Comparison of ENCODE assay signal across 20 cellular contexts in the genomic region with DNA sequence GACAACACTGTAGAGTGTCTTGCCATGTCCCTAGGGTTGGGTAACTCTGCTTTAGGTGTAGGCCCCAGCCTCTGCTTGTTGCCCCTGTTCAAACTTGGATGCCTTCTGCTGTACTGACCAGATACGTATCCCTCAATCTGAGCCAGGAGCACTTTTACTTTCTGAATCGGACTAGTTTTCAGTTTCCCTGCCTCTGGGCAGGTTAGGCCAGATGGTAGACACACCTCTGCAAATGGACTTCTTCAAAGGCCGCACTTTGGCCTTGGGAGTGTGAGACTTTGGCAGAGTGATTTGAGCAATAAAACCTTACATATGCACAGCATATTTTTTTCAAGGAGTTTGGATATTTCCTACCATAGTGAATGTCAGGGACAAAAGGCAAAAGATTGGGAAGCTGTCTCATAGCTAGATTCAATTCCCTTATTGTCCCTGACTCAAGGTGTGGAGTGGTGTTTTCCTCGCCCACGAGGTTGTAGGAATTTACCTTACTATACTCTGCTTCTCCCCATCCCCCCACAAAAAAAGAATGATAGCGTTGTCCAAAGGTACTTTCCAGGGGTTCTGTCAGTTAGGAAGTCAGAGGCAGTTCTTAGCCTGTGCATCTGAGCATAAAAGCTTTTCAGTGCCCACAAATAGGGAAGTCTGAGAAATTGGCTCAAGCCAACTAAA.
"Had no signal": no experiment of that assay in that cellular context is flagged by ENCODE, and none has a peak within 500 bp of the region (broad histone marks: within the 10 kb centered on the region; RNA-seq: fewer than 3 reads in every experiment).

No MANE protein-coding gene starts in this region.

- H3K9me3 ChIP-seq: left lung, ovary, right lobe of liver, testis had no signal

- H3K4me3 Mint-ChIP-seq: activated CD4-positive, alpha-beta memory T cell treated with anti-CD3 and anti-CD28 coated beads for 36 hours; activated naive CD8-positive, alpha-beta T cell treated with anti-CD3 and anti-CD28 coated beads for 36 hours; activated T-helper 1 cell treated with anti-CD3 and anti-CD28 coated beads, Interleukin-12 subunit alpha, Interleukin-12 subunit beta, Interleukin-2, Interleukin-4 antibody, amounts not matched to agents 30 ng/mL and 10 ng/mL and 1 ng/mL, durations not matched to agents 14 hours and 24 hours and 36 hours; naive thymus-derived CD4-positive, alpha-beta T cell; stimulated activated memory B cell treated with anti-CD40 and anti-IgM and Interleukin-4, amounts not matched to agents 10 μg/mL and 1 μg/mL and 100 μg/mL, for 72 hours had no signal

- H3K9me3 Mint-ChIP-seq: activated CD4-positive, alpha-beta memory T cell treated with anti-CD3 and anti-CD28 coated beads for 36 hours; activated naive CD8-positive, alpha-beta T cell treated with anti-CD3 and anti-CD28 coated beads for 36 hours; activated T-helper 1 cell treated with anti-CD3 and anti-CD28 coated beads, Interleukin-12 subunit alpha, Interleukin-12 subunit beta, Interleukin-2, Interleukin-4 antibody, amounts not matched to agents 30 ng/mL and 10 ng/mL and 1 ng/mL, durations not matched to agents 14 hours and 24 hours and 36 hours; naive thymus-derived CD4-positive, alpha-beta T cell; stimulated activated memory B cell treated with anti-CD40 and anti-IgM and Interleukin-4, amounts not matched to agents 10 μg/mL and 1 μg/mL and 100 μg/mL, for 72 hours had no signal

- H3K27ac Mint-ChIP-seq: activated CD4-positive, alpha-beta memory T cell treated with anti-CD3 and anti-CD28 coated beads for 36 hours; activated naive CD8-positive, alpha-beta T cell treated with anti-CD3 and anti-CD28 coated beads for 36 hours; activated T-helper 1 cell treated with anti-CD3 and anti-CD28 coated beads, Interleukin-12 subunit alpha, Interleukin-12 subunit beta, Interleukin-2, Interleukin-4 antibody, amounts not matched to agents 30 ng/mL and 10 ng/mL and 1 ng/mL, durations not matched to agents 14 hours and 24 hours and 36 hours; naive thymus-derived CD4-positive, alpha-beta T cell; stimulated activated memory B cell treated with anti-CD40 and anti-IgM and Interleukin-4, amounts not matched to agents 10 μg/mL and 1 μg/mL and 100 μg/mL, for 72 hours had no signal

- DNase-seq: activated CD4-positive, alpha-beta memory T cell treated with anti-CD3 and anti-CD28 coated beads for 36 hours; activated CD4-positive, alpha-beta T cell treated with anti-CD3 and anti-CD28 coated beads for 4 hours; activated naive CD8-positive, alpha-beta T cell treated with anti-CD3 and anti-CD28 coated beads for 36 hours; activated T-cell treated with anti-CD3 and anti-CD28 coated beads for 4 hours; amniotic stem cell; dermis blood vessel endothelial cell; hippocampal formation; islet precursor cell; left lung; naive thymus-derived CD4-positive, alpha-beta T cell; ovary; right lobe of liver; stimulated activated CD4-positive, alpha-beta T cell treated with anti-CD3 and anti-CD28 coated beads, Interleukin-4, amount 100 ng/mL, for 4 hours; SW 1271; T-helper 2 cell; testis had no signal

- H3K4me1 ChIP-seq: left lung, testis had no signal

- H3K4me2 ChIP-seq: smooth muscle cell had no signal

- ATAC-seq: naive thymus-derived CD4-positive, alpha-beta T cell; stimulated activated memory B cell treated with anti-CD40 and anti-IgM and Interleukin-4, amounts not matched to agents 10 μg/mL and 1 μg/mL and 100 μg/mL, for 72 hours had no signal

- H3K36me3 ChIP-seq: cardiac muscle cell, left lung, ovary, right lobe of liver had no signal

- H3K27ac ChIP-seq: cardiac muscle cell, left lung, ovary, right lobe of liver, testis had no signal

- H3K36me3 Mint-ChIP-seq: activated CD4-positive, alpha-beta memory T cell treated with anti-CD3 and anti-CD28 coated beads for 36 hours; activated naive CD8-positive, alpha-beta T cell treated with anti-CD3 and anti-CD28 coated beads for 36 hours; naive thymus-derived CD4-positive, alpha-beta T cell; stimulated activated memory B cell treated with anti-CD40 and anti-IgM and Interleukin-4, amounts not matched to agents 10 μg/mL and 1 μg/mL and 100 μg/mL, for 72 hours had no signal

- H3K27me3 ChIP-seq: cardiac muscle cell, left lung, ovary, right lobe of liver, testis had no signal

- H3K27me3 Mint-ChIP-seq: activated CD4-positive, alpha-beta memory T cell treated with anti-CD3 and anti-CD28 coated beads for 36 hours; activated naive CD8-positive, alpha-beta T cell treated with anti-CD3 and anti-CD28 coated beads for 36 hours; stimulated activated memory B cell treated with anti-CD40 and anti-IgM and Interleukin-4, amounts not matched to agents 10 μg/mL and 1 μg/mL and 100 μg/mL, for 72 hours had no signal

- H3K4me3 ChIP-seq: cardiac muscle cell, left lung, ovary, right lobe of liver, smooth muscle cell, testis had no signal

- H3K4me1 Mint-ChIP-seq: activated naive CD8-positive, alpha-beta T cell treated with anti-CD3 and anti-CD28 coated beads for 36 hours; naive thymus-derived CD4-positive, alpha-beta T cell; stimulated activated memory B cell treated with anti-CD40 and anti-IgM and Interleukin-4, amounts not matched to agents 10 μg/mL and 1 μg/mL and 100 μg/mL, for 72 hours had no signal
